In the genomic region with DNA sequence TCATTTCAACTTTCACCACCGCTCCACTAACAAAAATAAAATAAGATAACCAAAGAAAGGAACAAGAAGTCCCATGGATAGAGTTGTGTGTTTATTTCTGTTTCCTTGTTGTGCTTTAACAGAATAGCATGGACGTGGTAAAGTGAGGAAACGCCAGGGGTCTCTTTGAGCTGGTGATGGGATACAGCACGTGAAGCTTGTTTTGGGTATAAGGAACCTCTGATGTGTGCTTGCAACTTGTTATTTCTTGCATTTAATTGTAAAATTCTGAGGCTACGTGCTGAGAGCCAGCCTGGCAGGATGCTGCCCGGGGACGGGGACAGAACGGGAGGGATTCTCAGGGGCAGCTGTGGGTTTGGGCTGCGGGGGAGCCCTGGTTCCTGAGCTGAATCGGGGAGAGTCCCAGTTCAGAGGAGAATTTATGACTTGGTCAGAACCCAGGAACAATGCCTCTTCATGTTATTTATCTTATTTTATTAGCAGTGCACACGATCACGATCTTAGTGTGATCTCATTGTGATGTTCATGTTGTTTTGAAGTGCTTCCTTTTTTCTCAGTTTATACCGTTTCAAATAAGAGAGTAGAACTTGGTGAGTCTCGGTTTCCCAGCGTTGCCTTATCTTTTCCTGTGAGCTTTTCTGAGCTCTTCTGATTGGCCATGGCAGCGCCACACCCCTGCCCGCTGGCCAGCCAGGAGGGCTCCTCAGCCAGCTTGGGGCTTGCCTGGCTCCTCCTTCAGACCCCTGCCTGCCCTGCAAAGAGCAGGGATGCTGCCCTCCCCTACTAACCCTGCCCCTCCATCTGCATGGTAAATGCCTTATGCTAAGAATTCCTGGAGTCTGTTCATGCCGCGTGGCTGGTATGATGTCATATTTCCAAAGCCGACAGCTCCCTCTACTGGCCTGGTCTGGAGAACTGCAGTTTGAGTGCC, we compare ENCODE assay signal across 1 cellular context.
TF ChIP-seq lines count a peak whose summit lies in the region.

No MANE protein-coding gene starts in this region.

TF ChIP-seq in HEK293, 187 proteins besides CTCF, POLR2A, EP300 and RAD21 (continued from another document):
- TF ChIP-seq REST (tag by site-specific recombination; IDR thresholded peaks at IDR 0.05) = no peak
- TF ChIP-seq, protein P1, sequence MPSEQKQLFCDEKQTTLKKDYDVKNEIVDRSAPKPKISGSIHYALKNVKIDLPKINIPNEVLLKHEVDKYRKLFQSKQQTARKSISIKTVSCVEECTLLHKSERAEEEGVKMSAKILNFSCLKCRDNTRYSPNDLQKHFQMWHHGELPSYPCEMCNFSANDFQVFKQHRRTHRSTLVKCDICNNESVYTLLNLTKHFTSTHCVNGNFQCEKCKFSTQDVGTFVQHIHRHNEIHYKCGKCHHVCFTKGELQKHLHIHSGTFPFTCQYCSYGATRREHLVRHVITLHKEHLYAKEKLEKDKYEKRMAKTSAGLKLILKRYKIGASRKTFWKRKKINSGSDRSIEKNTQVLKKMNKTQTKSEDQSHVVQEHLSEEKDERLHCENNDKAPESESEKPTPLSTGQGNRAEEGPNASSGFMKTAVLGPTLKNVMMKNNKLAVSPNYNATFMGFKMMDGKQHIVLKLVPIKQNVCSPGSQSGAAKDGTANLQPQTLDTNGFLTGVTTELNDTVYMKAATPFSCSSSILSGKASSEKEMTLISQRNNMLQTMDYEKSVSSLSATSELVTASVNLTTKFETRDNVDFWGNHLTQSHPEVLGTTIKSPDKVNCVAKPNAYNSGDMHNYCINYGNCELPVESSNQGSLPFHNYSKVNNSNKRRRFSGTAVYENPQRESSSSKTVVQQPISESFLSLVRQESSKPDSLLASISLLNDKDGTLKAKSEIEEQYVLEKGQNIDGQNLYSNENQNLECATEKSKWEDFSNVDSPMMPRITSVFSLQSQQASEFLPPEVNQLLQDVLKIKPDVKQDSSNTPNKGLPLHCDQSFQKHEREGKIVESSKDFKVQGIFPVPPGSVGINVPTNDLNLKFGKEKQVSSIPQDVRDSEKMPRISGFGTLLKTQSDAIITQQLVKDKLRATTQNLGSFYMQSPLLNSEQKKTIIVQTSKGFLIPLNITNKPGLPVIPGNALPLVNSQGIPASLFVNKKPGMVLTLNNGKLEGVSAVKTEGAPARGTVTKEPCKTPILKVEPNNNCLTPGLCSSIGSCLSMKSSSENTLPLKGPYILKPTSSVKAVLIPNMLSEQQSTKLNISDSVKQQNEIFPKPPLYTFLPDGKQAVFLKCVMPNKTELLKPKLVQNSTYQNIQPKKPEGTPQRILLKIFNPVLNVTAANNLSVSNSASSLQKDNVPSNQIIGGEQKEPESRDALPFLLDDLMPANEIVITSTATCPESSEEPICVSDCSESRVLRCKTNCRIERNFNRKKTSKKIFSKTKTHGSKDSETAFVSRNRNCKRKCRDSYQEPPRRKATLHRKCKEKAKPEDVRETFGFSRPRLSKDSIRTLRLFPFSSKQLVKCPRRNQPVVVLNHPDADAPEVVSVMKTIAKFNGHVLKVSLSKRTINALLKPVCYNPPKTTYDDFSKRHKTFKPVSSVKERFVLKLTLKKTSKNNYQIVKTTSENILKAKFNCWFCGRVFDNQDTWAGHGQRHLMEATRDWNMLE (tag by site-specific recombination; conservative IDR thresholded peaks at IDR 0.05; ENCODE audit: low read depth) = no peak
- TF ChIP-seq SP3 (tag by site-specific recombination; IDR thresholded peaks at IDR 0.05) = peak; percentile 78
- no peak for TF ChIP-seq KLF7 (tag by site-specific recombination; IDR thresholded peaks at IDR 0.05; ENCODE audit: borderline replicate concordance)
- TF ChIP-seq ZNF335 (tag by site-specific recombination; conservative IDR thresholded peaks at IDR 0.05) = peak; percentile 72
- peak; percentile 94; the same call in 1 of the 2 replicates for TF ChIP-seq ZNF660 (tag by site-specific recombination; IDR thresholded peaks at IDR 0.05)
- no peak for TF ChIP-seq ZNF169 (tag by site-specific recombination; IDR thresholded peaks at IDR 0.05)
- TF ChIP-seq, protein P2, sequence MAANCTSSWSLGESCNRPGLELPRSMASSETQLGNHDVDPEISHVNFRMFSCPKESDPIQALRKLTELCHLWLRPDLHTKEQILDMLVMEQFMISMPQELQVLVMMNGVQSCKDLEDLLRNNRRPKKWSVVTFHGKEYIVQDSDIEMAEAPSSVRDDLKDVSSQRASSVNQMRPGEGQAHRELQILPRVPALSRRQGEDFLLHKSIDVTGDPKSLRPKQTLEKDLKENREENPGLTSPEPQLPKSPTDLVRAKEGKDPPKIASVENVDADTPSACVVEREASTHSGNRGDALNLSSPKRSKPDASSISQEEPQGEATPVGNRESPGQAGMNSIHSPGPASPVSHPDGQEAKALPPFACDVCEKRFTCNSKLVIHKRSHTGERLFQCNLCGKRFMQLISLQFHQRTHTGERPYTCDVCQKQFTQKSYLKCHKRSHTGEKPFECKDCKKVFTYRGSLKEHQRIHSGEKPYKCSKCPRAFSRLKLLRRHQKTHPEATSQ (tag by site-specific recombination; IDR thresholded peaks at IDR 0.05) = no peak
- no peak for TF ChIP-seq ELK4 (IDR thresholded peaks at IDR 0.05; ENCODE audit: borderline replicate concordance, low read depth, low read length)
- TF ChIP-seq ZNF670 (tag by site-specific recombination; IDR thresholded peaks at IDR 0.05; ENCODE audit: low read depth) = no peak
- no peak for TF ChIP-seq ZNF146 (tag by site-specific recombination; IDR thresholded peaks at IDR 0.05)
- peak; percentile 49; the same call in 1 of the 2 replicates for TF ChIP-seq KLF9 (tag by site-specific recombination; IDR thresholded peaks at IDR 0.05; ENCODE audit: low read depth)
- TF ChIP-seq ZNF155 (tag by site-specific recombination; IDR thresholded peaks at IDR 0.05) = no peak
- no peak for TF ChIP-seq SETDB1 (IDR thresholded peaks at IDR 0.05; ENCODE audit: insufficient read length, low read length)
- TF ChIP-seq ZNF48 (tag by site-specific recombination; IDR thresholded peaks at IDR 0.05) = no peak
- peak; percentile 38; the same call in 1 of the 2 replicates for TF ChIP-seq ZBTB8A (tag by site-specific recombination; IDR thresholded peaks at IDR 0.05)
- TF ChIP-seq ZBTB10 (tag by site-specific recombination; IDR thresholded peaks at IDR 0.05) = no peak
- TF ChIP-seq HOXA7 (CRISPR knock-in tag; IDR thresholded peaks at IDR 0.05; ENCODE audit: borderline replicate concordance) = no peak
- no peak for TF ChIP-seq ZNF121 (tag by site-specific recombination; IDR thresholded peaks at IDR 0.05)
- no peak for TF ChIP-seq ZNF776 (tag by site-specific recombination; IDR thresholded peaks at IDR 0.05; ENCODE audit: borderline replicate concordance)
- peak; percentile 85; the same call in 1 of the 2 replicates for TF ChIP-seq ZNF501 (tag by site-specific recombination; IDR thresholded peaks at IDR 0.05)
- TF ChIP-seq GLIS1 (tag by site-specific recombination; IDR thresholded peaks at IDR 0.05) = peak; percentile 68
- no peak for TF ChIP-seq ZNF623 (tag by site-specific recombination; IDR thresholded peaks at IDR 0.05)
- TF ChIP-seq ZEB2 (tag by site-specific recombination; IDR thresholded peaks at IDR 0.05) = peak; percentile 79
- TF ChIP-seq ZNF423 (tag by site-specific recombination; IDR thresholded peaks at IDR 0.05) = no peak
- no peak for TF ChIP-seq BCL11A (tag by site-specific recombination; IDR thresholded peaks at IDR 0.05; ENCODE audit: low read depth)
- TF ChIP-seq ZNF16 (tag by site-specific recombination; IDR thresholded peaks at IDR 0.05; ENCODE audit: low read depth) = no peak
- TF ChIP-seq ZNF521 (tag by site-specific recombination; IDR thresholded peaks at IDR 0.05) = no peak
- TF ChIP-seq ZSCAN30 (tag by site-specific recombination; IDR thresholded peaks at IDR 0.05) = peak; percentile 86
- no peak for TF ChIP-seq ZFP41 (tag by site-specific recombination; IDR thresholded peaks at IDR 0.05; ENCODE audit: borderline replicate concordance)
- TF ChIP-seq ZNF416 (tag by site-specific recombination; IDR thresholded peaks at IDR 0.05) = no peak
- no peak for TF ChIP-seq ZNF677 (tag by site-specific recombination; IDR thresholded peaks at IDR 0.05)
- TF ChIP-seq ZNF529 (tag by site-specific recombination; IDR thresholded peaks at IDR 0.05; ENCODE audit: insufficient replicate concordance) = no peak
- no peak for TF ChIP-seq OVOL3 (tag by site-specific recombination; IDR thresholded peaks at IDR 0.05)
TF ChIP-seq in HEK293: peak in this region for 46.
